Comparison of ENCODE assay signal across 18 cellular contexts in the genomic region with DNA sequence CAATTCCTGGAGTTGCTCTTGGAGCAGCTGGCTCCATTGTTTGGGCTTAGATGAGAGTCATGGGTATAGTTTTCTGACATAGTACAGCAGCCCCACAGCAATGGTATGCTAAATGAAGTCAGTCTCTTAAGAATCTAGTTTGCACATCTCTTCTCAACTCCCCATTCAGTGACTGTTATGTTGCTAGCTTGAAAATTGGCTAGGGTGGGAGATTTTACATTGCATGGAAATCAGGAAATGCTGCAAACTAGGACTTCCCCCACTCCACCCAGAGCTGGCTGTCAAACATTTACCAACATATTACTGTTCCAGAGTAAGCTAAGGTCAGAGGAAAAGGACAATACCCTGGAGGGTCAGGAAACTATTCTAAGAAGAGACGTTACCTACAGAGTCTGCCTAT. TPM values are rescaled to one million over a fixed set of nuclear protein-coding genes. Genes with fewer than 3 reads are reported as not detected.
A peak's percentile ranks its signal among the peaks of the same experiment; 100 is the strongest.
DNase-seq lines count a peak whose midpoint lies in the region; ATAC-seq and TF ChIP-seq lines count a peak whose summit lies in the region.
"Had no signal": no experiment of that assay in that cellular context is flagged by ENCODE, and none has a peak within 500 bp of the region (broad histone marks: within the 10 kb centered on the region; RNA-seq: fewer than 3 reads in every experiment).

No MANE protein-coding gene starts in this region.

- H3K36me3 ChIP-seq in mucosa of descending colon (ENCODE audit: low read depth) = no peaks in the 10 kb centered on the region
- H3K36me3 ChIP-seq in upper lobe of left lung = no peaks in the 10 kb centered on the region
- H3K36me3 ChIP-seq in CD4-positive, alpha-beta memory T cell (ENCODE audit: insufficient read depth, low read length) = no peaks in the 10 kb centered on the region
- H3K36me3 ChIP-seq: brain microvascular endothelial cell had no signal

- no peak overlapping the region for H3K27ac Mint-ChIP-seq in CD4-positive, alpha-beta memory T cell
- H3K27ac Mint-ChIP-seq: progenitor cell of endocrine pancreas; T-helper 2 cell treated with Interferon-gamma antibody and Interleukin-4, amounts not matched to agents 5 μg/mL and 100 μg/mL, for 36 hours had no signal

- TF ChIP-seq POLR2A in upper lobe of left lung (IDR thresholded peaks at IDR 0.05) = peak in 1 of 4 donors; percentile 22

- H3K4me3 Mint-ChIP-seq in CD4-positive, alpha-beta memory T cell = no peak overlapping the region
- H3K4me3 Mint-ChIP-seq: T-helper 2 cell treated with Interferon-gamma antibody and Interleukin-4, amounts not matched to agents 5 μg/mL and 100 μg/mL, for 36 hours had no signal

- WGBS in upper lobe of left lung, 2 donors = 18 to 31% methylated on average over 1 of the region's 1 CpG

- peak; percentile 35 to 47 for DNase-seq in cardiac fibroblast (ENCODE audit: low read depth in 2 of 2)
- DNase-seq in left cardiac atrium = no peak
- peak in 1 of 3 donors; percentile 38 for DNase-seq in mucosa of descending colon
- DNase-seq in upper lobe of left lung = no peak
- DNase-seq in CD4-positive, alpha-beta memory T cell = no peak
- DNase-seq in COLO668 (lab: John Stamatoyannopoulos, UW; ENCODE audit: unreplicated experiment) = no peak
- no peak for DNase-seq in NCI-H1092 (lab: John Stamatoyannopoulos, UW)
- DNase-seq: activated CD4-positive, alpha-beta T cell treated with anti-CD3 and anti-CD28 coated beads for 48 hours; activated naive CD4-positive, alpha-beta T cell treated with anti-CD3 and anti-CD28 coated beads, Interleukin-2, amount 50 U/mL, for 16 hours; brain microvascular endothelial cell; effector CD8-positive, alpha-beta T cell; foreskin melanocyte; KG1; SIG-M5; stimulated activated CD4-positive, alpha-beta T cell treated with anti-CD3 and anti-CD28 coated beads, Interleukin-1b, Interleukin-23, amount 100 ng/mL, for 48 hours had no signal

- H3K9me3 ChIP-seq in mucosa of descending colon = no peaks in the 10 kb centered on the region
- no peaks in the 10 kb centered on the region for H3K9me3 ChIP-seq in upper lobe of left lung
- no peaks in the 10 kb centered on the region for H3K9me3 ChIP-seq in CD4-positive, alpha-beta memory T cell (ENCODE audit: control insufficient read depth in 1 of 2, low read length in 2 of 2)

- H3K4me1 Mint-ChIP-seq in CD4-positive, alpha-beta memory T cell = no peaks in the 10 kb centered on the region

- H3K36me3 Mint-ChIP-seq in CD4-positive, alpha-beta memory T cell = no peaks in the 10 kb centered on the region

- ATAC-seq in left cardiac atrium (peak; percentile 50 to 72), mucosa of descending colon (peak; percentile 89), upper lobe of left lung (ENCODE audit: low FRiP score in 2 of 2) (peak in 1 of 2 donors; percentile 56)

- CTCF ChIA-PET in CD4-positive, alpha-beta memory T cell (lab: Charles Lee; ENCODE audit: partially characterized antibody) = no interaction called here

- TF ChIP-seq CTCF in cardiac fibroblast (IDR thresholded peaks at IDR 0.05; ENCODE audit: low read depth, low read length) (no peak), mucosa of descending colon (IDR thresholded peaks at IDR 0.05) (no peak), upper lobe of left lung (IDR thresholded peaks at IDR 0.05) (no peak)

- H3K4me3 ChIP-seq in cardiac fibroblast (replicated peaks in 1 of 2; ENCODE audit: low read depth in 2 of 2, low read length in 2 of 2) (no peak overlapping the region), mucosa of descending colon (no peak overlapping the region), upper lobe of left lung (no peak overlapping the region)
- no peak overlapping the region for H3K4me3 ChIP-seq in CD4-positive, alpha-beta memory T cell (ENCODE audit: low read length in 2 of 2)

- peak in 1 of 4 donors; percentile 33 for TF ChIP-seq EP300 in upper lobe of left lung (IDR thresholded peaks at IDR 0.05)

- H3K27me3 Mint-ChIP-seq in CD4-positive, alpha-beta memory T cell = peaks cover 12 to 33% of the 10 kb centered on the region in 2 donors
- H3K27me3 Mint-ChIP-seq: progenitor cell of endocrine pancreas had no signal

- H3K27ac ChIP-seq in upper lobe of left lung = peak overlapping the region; percentile 10 to 45 (median 41)
- no peak overlapping the region for H3K27ac ChIP-seq in CD4-positive, alpha-beta memory T cell (ENCODE audit: low read depth, low read length)
- H3K27ac ChIP-seq: brain microvascular endothelial cell, C4-2B had no signal

- intact Hi-C loops in left cardiac atrium (cut with DNase I) (no loop called here), mucosa of descending colon (cut with DNase I, micrococcal nuclease) (no loop called here)
- intact Hi-C loops in CD4-positive, alpha-beta memory T cell (cut with micrococcal nuclease) = no loop called here

- H3K4me1 ChIP-seq in mucosa of descending colon (ENCODE audit: low read depth) = peaks cover 7% of the 10 kb centered on the region
- H3K4me1 ChIP-seq in upper lobe of left lung = peaks cover 12 to 23% (median 18%) of the 10 kb centered on the region in 4 donors
- H3K4me1 ChIP-seq in CD4-positive, alpha-beta memory T cell (ENCODE audit: insufficient read depth, low read length) = no peaks in the 10 kb centered on the region

- no peaks in the 10 kb centered on the region for H3K9me3 Mint-ChIP-seq in CD4-positive, alpha-beta memory T cell
- H3K9me3 Mint-ChIP-seq: T-helper 2 cell treated with Interferon-gamma antibody and Interleukin-4, amounts not matched to agents 5 μg/mL and 100 μg/mL, for 36 hours had no signal

- POLR2A ChIA-PET in CD4-positive, alpha-beta memory T cell (lab: Charles Lee; ENCODE audit: partially characterized antibody) = no interaction called here

- H3K27me3 ChIP-seq in upper lobe of left lung = no peaks in the 10 kb centered on the region
- no peaks in the 10 kb centered on the region for H3K27me3 ChIP-seq in CD4-positive, alpha-beta memory T cell (ENCODE audit: insufficient read depth, low read length)
- H3K27me3 ChIP-seq: brain microvascular endothelial cell had no signal

RNA-seq across cellular contexts. Expression of gene FCHO2, which starts 17.6 kb away (rescaled TPM):
- total RNA-seq in left cardiac atrium = 10 to 100 TPM; 19.2 to 25.6 TPM
- 10 to 100 TPM; 49.5 to 57.6 (median 56.7) TPM for total RNA-seq in mucosa of descending colon
- total RNA-seq in upper lobe of left lung = 10 to 100 TPM; 37.6 to 99.5 (median 79.7) TPM
- 1 to 10 TPM; 6.1 to 6.3 TPM for total RNA-seq in CD4-positive, alpha-beta memory T cell
- polyA plus RNA-seq in CD4-positive, alpha-beta memory T cell = 1 to 10 TPM; 1.4 to 2.5 TPM

Comparison
In these comparisons a context has a peak if more than half of its experiments do, and no peak if none do; other contexts are left out.
1. DNase-seq: peak in cardiac fibroblast (2 of 2); none in left cardiac atrium (single experiment), upper lobe of left lung (0 of 2), CD4-positive, alpha-beta memory T cell (0 of 5), COLO668 (single experiment) and NCI-H1092 (single experiment).